ENCODE assay signal across 9 cellular contexts in genomic region chr3:183883291-183884096, GRCh38. TPM values are rescaled to one million over a fixed set of nuclear protein-coding genes. Genes with fewer than 3 reads are reported as not detected.
DNase-seq lines count a peak whose midpoint lies in the region; ATAC-seq and TF ChIP-seq lines count a peak whose summit lies in the region.
"Had no signal": no experiment of that assay in that cellular context is flagged by ENCODE, and none has a peak within 500 bp of the region (broad histone marks: within the 10 kb centered on the region; RNA-seq: fewer than 3 reads in every experiment).

No MANE protein-coding gene starts in this region.

- no peak overlapping the region for H2AFZ ChIP-seq in H9 (ENCODE audit: low read length)

- TF ChIP-seq CTCF in H9 (conservative IDR thresholded peaks at IDR 0.05) (no peak), VCaP (conservative IDR thresholded peaks at IDR 0.05) (no peak), foreskin keratinocyte (conservative IDR thresholded peaks at IDR 0.05) (no peak)

- peak overlapping the region; percentile 94 to 98 for H3K4me3 Mint-ChIP-seq in H9

- no peak overlapping the region for H3K14ac ChIP-seq in H9 (ENCODE audit: insufficient read depth, low read length)

- peak overlapping the region in 1 of 3 experiments; percentile 11; a peak in 2 of 7 replicates for H3K27ac Mint-ChIP-seq in H9

- no peak overlapping the region for H3K56ac ChIP-seq in H9 (ENCODE audit: insufficient read length, low read depth, low read length)

- H2BK20ac ChIP-seq in H9 (ENCODE audit: low read depth, low read length, poor library complexity, severe bottlenecking), result no peak overlapping the region

- H3K27me3 Mint-ChIP-seq in H9 (ENCODE audit: low read depth), result peaks cover 10% of the 10 kb centered on the region

- no peaks in the 10 kb centered on the region for H3K36me3 ChIP-seq in skeletal muscle satellite cell (ENCODE audit: insufficient read depth, low read length)

- H3K9ac ChIP-seq in H9 (ENCODE audit: extremely low read depth, insufficient read length, low read length) (peak overlapping the region; percentile 70), skeletal muscle satellite cell (ENCODE audit: low read depth, low read length) (peak overlapping the region; percentile 89)

- WGBS in H9 (ENCODE audit: extremely low coverage, insufficient read length, low lambda C conversion rate), result no CpG with 5 or more reads among the region's 16 CpGs

- H2BK12ac ChIP-seq in H9 (ENCODE audit: insufficient read length, low read depth, low read length), result no peak overlapping the region

- no peaks in the 10 kb centered on the region for H3K9me3 Mint-ChIP-seq in H9

- no peaks in the 10 kb centered on the region for H4K20me1 ChIP-seq in H9 (ENCODE audit: control insufficient read depth, insufficient read depth, insufficient read length)

- H2BK120ac ChIP-seq in H9 (ENCODE audit: low read depth, low read length, poor library complexity, severe bottlenecking), result no peak overlapping the region

- H3K9me3 ChIP-seq in H9 (ENCODE audit: control insufficient read depth, low read depth, low read length), result no peaks in the 10 kb centered on the region
- H3K9me3 ChIP-seq in skeletal muscle satellite cell (replicated peaks; ENCODE audit: low read length), result no peaks in the 10 kb centered on the region

- H4K91ac ChIP-seq in H9 (ENCODE audit: insufficient read length, low read depth, low read length), result no peak overlapping the region

- no peak overlapping the region for H3K18ac ChIP-seq in H9 (ENCODE audit: insufficient read length, low read depth, low read length)

- H3K79me1 ChIP-seq in H9 (ENCODE audit: insufficient read depth, low read depth, low read length, poor library complexity, severe bottlenecking), result no peaks in the 10 kb centered on the region

- peaks cover 28 to 35% of the 10 kb centered on the region in 2 experiments for H3K4me1 Mint-ChIP-seq in H9

- no peak overlapping the region for H4K8ac ChIP-seq in H9 (replicated peaks; ENCODE audit: insufficient read length, low read depth, low read length)

- no peak overlapping the region for H3K27ac ChIP-seq in H9 (ENCODE audit: insufficient read length, low read depth, low read length)
- H3K27ac ChIP-seq in VCaP, result peak overlapping the region; percentile 86
- H3K27ac ChIP-seq in foreskin keratinocyte, result peak overlapping the region; percentile 22

- peak overlapping the region; percentile 91 for H3K4me3 ChIP-seq in skeletal muscle satellite cell (ENCODE audit: low read length)

- no peak overlapping the region for H2BK15ac ChIP-seq in H9 (ENCODE audit: low read depth, low read length)

- H4K5ac ChIP-seq in H9 (ENCODE audit: insufficient read length, low read depth, low read length), result no peak overlapping the region

- DNase-seq in H9, result no peak
- no peak for DNase-seq in foreskin keratinocyte
- no peak for DNase-seq in NCI-H2196 treated with DMSO at 0.1 percent for 48 hours (lab: John Stamatoyannopoulos, UW; ENCODE audit: unreplicated experiment)
- DNase-seq in GDM1 (lab: John Stamatoyannopoulos, UW), result no peak
- DNase-seq in RPMI8226, result no peak
- DNase-seq: activated CD4-positive, alpha-beta T cell treated with anti-CD3 and anti-CD28 coated beads for 4 hours had no signal

- ATAC-seq in foreskin keratinocyte, result no peak
- ATAC-seq in GM18909 (IDR thresholded peaks at IDR 0.05; ENCODE audit: poor library complexity, unreplicated experiment), result no peak

- peak overlapping the region; percentile 69 for H3K4me2 ChIP-seq in H9 (ENCODE audit: insufficient read depth, insufficient read length, low read length)
- peak overlapping the region; percentile 90 for H3K4me2 ChIP-seq in skeletal muscle satellite cell (ENCODE audit: low read length)

- peaks cover 2% of the 10 kb centered on the region; the same call in 1 of the 2 replicates for H3K4me1 ChIP-seq in H9 (ENCODE audit: insufficient read depth, low read length)
- H3K4me1 ChIP-seq in foreskin keratinocyte, result peaks cover 7% of the 10 kb centered on the region
- peaks cover 16% of the 10 kb centered on the region for H3K4me1 ChIP-seq in skeletal muscle satellite cell (ENCODE audit: control insufficient read depth, insufficient read depth, low read length)

- no peak overlapping the region for H2AK5ac ChIP-seq in H9 (ENCODE audit: insufficient read length, low read length)

- peaks cover 19% of the 10 kb centered on the region; the same call in 1 of the 2 replicates for H3K79me2 ChIP-seq in H9 (ENCODE audit: insufficient read depth, low read length)

- no peak overlapping the region for H2BK5ac ChIP-seq in H9 (ENCODE audit: insufficient read length, low read length)

- no peak overlapping the region for H3K4ac ChIP-seq in H9 (ENCODE audit: low read depth, low read length)

- no peak overlapping the region for H3K23ac ChIP-seq in H9 (ENCODE audit: insufficient read length, low read depth, low read length)

- H3T11ph ChIP-seq in H9 (ENCODE audit: low read length), result no peak overlapping the region

- H3K27me3 ChIP-seq in H9 (ENCODE audit: insufficient read depth, low read length) (no peaks in the 10 kb centered on the region), foreskin keratinocyte (no peaks in the 10 kb centered on the region), skeletal muscle satellite cell (ENCODE audit: control insufficient read depth, insufficient read depth, low read length) (peaks cover 8% of the 10 kb centered on the region)

- peaks cover 11% of the 10 kb centered on the region for H3K23me2 ChIP-seq in H9 (ENCODE audit: insufficient read length, low read depth, low read length, poor library complexity, severe bottlenecking)

- peaks cover 0 to 3% (median 2%) of the 10 kb centered on the region in 3 experiments; a peak in 5 of 7 replicates for H3K36me3 Mint-ChIP-seq in H9 (ENCODE audit: insufficient read depth in 1 of 3, low read depth in 3 of 3)

RNA-seq across cellular contexts. Expression of gene PARL, which starts 1.2 kb away (rescaled TPM):
- total RNA-seq in H9 (2021) (94.5 and 95.5 TPM in 2 replicates), foreskin keratinocyte (49.8 and 54.1 TPM in 2 replicates)
- polyA plus RNA-seq in foreskin keratinocyte, result 54.7 and 56.3 TPM in 2 replicates
- total RNA-seq in skeletal muscle satellite cell (2012; rRNA removed), result 33.0 and 43.5 TPM in 2 replicates

RNA-seq across cellular contexts. Expression of gene MAP6D1, which starts 58.1 kb away (rescaled TPM):
- total RNA-seq in H9 (2021), result 5.6 and 7.1 TPM in 2 replicates
- 1.3 and 1.5 TPM in 2 replicates for total RNA-seq in foreskin keratinocyte
- 1.4 and 1.5 TPM in 2 replicates for polyA plus RNA-seq in foreskin keratinocyte
- total RNA-seq in skeletal muscle satellite cell (2012; rRNA removed), result 2.8 and 3.0 TPM in 2 replicates
